Comparison of ENCODE assay signal across 8 cellular contexts in the genomic region with DNA sequence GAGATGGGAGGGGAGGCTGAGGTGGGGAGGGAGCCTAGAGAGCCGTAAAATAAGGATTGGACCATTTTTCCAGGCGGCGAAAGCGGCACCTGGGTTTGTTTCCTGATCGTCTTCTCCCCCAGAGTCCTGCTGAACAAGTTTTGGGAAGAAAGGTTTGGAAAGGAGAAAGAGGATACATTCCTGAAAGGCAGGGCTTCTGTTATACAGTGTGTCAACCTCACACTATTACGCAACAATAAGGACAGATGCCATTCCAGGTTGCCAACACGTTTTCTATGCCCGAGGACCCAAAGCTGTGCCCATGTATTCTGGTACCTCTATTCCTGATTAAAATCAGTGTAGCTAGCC. TPM values are rescaled to one million over a fixed set of nuclear protein-coding genes. Genes with fewer than 3 reads are reported as not detected.
A peak's percentile ranks its signal among the peaks of the same experiment; 100 is the strongest.
DNase-seq lines count a peak whose midpoint lies in the region; ATAC-seq and TF ChIP-seq lines count a peak whose summit lies in the region.

No MANE protein-coding gene starts in this region.

- H3K36me3 ChIP-seq in H7 (replicated peaks; ENCODE audit: control insufficient read depth, insufficient read depth, low read length) (no peaks in the 10 kb centered on the region), SJSA1 (peaks cover 3% of the 10 kb centered on the region; the same call in 1 of the 2 replicates), skeletal muscle satellite cell (ENCODE audit: insufficient read depth, low read length) (no peaks in the 10 kb centered on the region)

- H3K27me3 ChIP-seq in H7 (ENCODE audit: control insufficient read depth, insufficient read depth, low read length) (no peaks in the 10 kb centered on the region), SJSA1 (replicated peaks) (no peaks in the 10 kb centered on the region), skeletal muscle satellite cell (ENCODE audit: control insufficient read depth, insufficient read depth, low read length) (no peaks in the 10 kb centered on the region)

- peaks cover 8% of the 10 kb centered on the region; the same call in 1 of the 2 replicates for H3K4me1 ChIP-seq in SJSA1 (replicated peaks)
- peaks cover 6% of the 10 kb centered on the region for H3K4me1 ChIP-seq in skeletal muscle satellite cell (ENCODE audit: control insufficient read depth, insufficient read depth, low read length)

- H3K36me3 Mint-ChIP-seq in glutamatergic neuron (ENCODE audit: unreplicated experiment) = no peaks in the 10 kb centered on the region

- peaks cover 8% of the 10 kb centered on the region for H3K4me1 Mint-ChIP-seq in glutamatergic neuron (ENCODE audit: low read depth, unreplicated experiment)

- H3K9me3 ChIP-seq in SJSA1 (replicated peaks) = no peaks in the 10 kb centered on the region
- H3K9me3 ChIP-seq in skeletal muscle satellite cell (replicated peaks; ENCODE audit: low read length) = no peaks in the 10 kb centered on the region

- ATAC-seq in HG02884 (IDR thresholded peaks at IDR 0.05; ENCODE audit: unreplicated experiment) = no peak
- ATAC-seq in HG03442 (IDR thresholded peaks at IDR 0.05; ENCODE audit: unreplicated experiment) = no peak

- peak overlapping the region; percentile 96 for H3K4me3 Mint-ChIP-seq in glutamatergic neuron (ENCODE audit: unreplicated experiment)

- H3K27ac Mint-ChIP-seq in glutamatergic neuron (ENCODE audit: unreplicated experiment) = peak overlapping the region; percentile 92

- H3K27ac ChIP-seq in SJSA1 = peak overlapping the region; percentile 65; the same call in 1 of the 2 replicates

- H3K9me3 Mint-ChIP-seq in glutamatergic neuron (ENCODE audit: unreplicated experiment) = peaks cover 4% of the 10 kb centered on the region

- DNase-seq in H7 (no peak), SJSA1 (ENCODE audit: low read depth in 1 of 2, low spot score in 2 of 2) (no peak), glutamatergic neuron (no peak), NCI-H2196 (lab: John Stamatoyannopoulos, UW; ENCODE audit: unreplicated experiment) (no peak)
- no peak for DNase-seq in stimulated activated CD8-positive, alpha-beta memory T cell treated with anti-CD3 and anti-CD28 coated beads, Interleukin-4, amount 100 ng/mL, for 48 hours

- no peak for TF ChIP-seq CTCF in glutamatergic neuron (IDR thresholded peaks at IDR 0.05; ENCODE audit: partially characterized antibody, unreplicated experiment)

- H3K4me3 ChIP-seq in H7 (ENCODE audit: insufficient read depth, low read depth, low read length) (peak overlapping the region; percentile 85), SJSA1 (peak overlapping the region; percentile 70), skeletal muscle satellite cell (ENCODE audit: low read length) (peak overlapping the region; percentile 76)

- no peaks in the 10 kb centered on the region for H3K27me3 Mint-ChIP-seq in glutamatergic neuron (ENCODE audit: unreplicated experiment)

- peak overlapping the region; percentile 91 for H3K4me2 ChIP-seq in skeletal muscle satellite cell (ENCODE audit: low read length)

- peak overlapping the region; percentile 92 for H3K9ac ChIP-seq in skeletal muscle satellite cell (ENCODE audit: low read depth, low read length)

RNA-seq across cellular contexts. Expression of gene SCOC, which starts 0.7 kb away (rescaled TPM):
- 52.0 and 59.0 TPM in 2 replicates for total RNA-seq in H7 (2014; rRNA removed; shearing (Covaris generic))
- 143 and 153 TPM in 2 replicates for total RNA-seq in SJSA1 (2014; rRNA removed; shearing (Covaris generic))
- 55.8 TPM for total RNA-seq in glutamatergic neuron (ENCODE audit: unreplicated experiment)
- 50.9 and 67.4 TPM in 2 replicates for total RNA-seq in skeletal muscle satellite cell (2012; rRNA removed)

RNA-seq across cellular contexts. Expression of gene CLGN, which starts 53.3 kb away (rescaled TPM):
- total RNA-seq in H7 (2014; rRNA removed; shearing (Covaris generic)) = 5.0 and 6.7 TPM in 2 replicates
- 3.6 and 7.0 TPM in 2 replicates for total RNA-seq in SJSA1 (2014; rRNA removed; shearing (Covaris generic))
- total RNA-seq in glutamatergic neuron (ENCODE audit: unreplicated experiment) = 19.6 TPM
- 0.51 and 1.7 TPM in 2 replicates for total RNA-seq in skeletal muscle satellite cell (2012; rRNA removed)
